Comparison of ENCODE assay signal across 14 cellular contexts in the genomic region with DNA sequence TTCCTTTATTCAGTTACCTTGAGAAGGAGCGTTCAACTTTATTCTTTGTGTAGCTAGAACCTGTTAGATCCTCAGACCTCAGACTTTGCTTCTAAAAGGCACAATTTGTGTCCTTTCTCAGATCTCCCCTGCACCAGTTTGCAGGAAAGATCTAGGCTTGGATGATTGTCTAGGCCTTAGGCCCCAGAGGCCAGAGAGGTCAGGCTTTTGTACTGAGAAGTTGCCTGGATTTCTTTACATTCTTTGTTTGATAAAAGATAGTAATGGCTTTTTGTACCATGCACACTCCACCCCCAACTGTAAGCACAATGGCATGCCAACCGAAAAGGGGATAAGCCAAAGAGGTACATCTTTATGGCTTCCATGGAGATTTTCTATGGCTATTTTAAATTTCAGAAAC.
DNase-seq lines count a peak whose midpoint lies in the region; ATAC-seq and TF ChIP-seq lines count a peak whose summit lies in the region.
"Had no signal": no experiment of that assay in that cellular context is flagged by ENCODE, and none has a peak within 500 bp of the region (broad histone marks: within the 10 kb centered on the region; RNA-seq: fewer than 3 reads in every experiment).

No MANE protein-coding gene starts in this region.

- no peaks in the 10 kb centered on the region for H3K9me3 Mint-ChIP-seq in neural crest cell
- H3K9me3 Mint-ChIP-seq: CD14-positive monocyte; CD8-positive, alpha-beta T cell had no signal

- H3K27ac ChIP-seq in ectodermal cell (ENCODE audit: insufficient read depth, low read depth, low read length, poor library complexity, severe bottlenecking), result peak overlapping the region; percentile 79
- H3K27ac ChIP-seq: A549 had no signal

- no peaks in the 10 kb centered on the region for H3K27me3 Mint-ChIP-seq in neural crest cell (ENCODE audit: low read depth)

- WGBS in ectodermal cell, 2 experiments, result 60 to 84% methylated on average over 1 to 2 of the region's 2 CpGs

- H3K27me3 ChIP-seq in HAP-1 (ENCODE audit: low read depth) (no peaks in the 10 kb centered on the region), ectodermal cell (ENCODE audit: control insufficient read depth, insufficient read depth, low read length, poor library complexity, severe bottlenecking) (no peaks in the 10 kb centered on the region)

- peak overlapping the region; percentile 97 for H3K27ac Mint-ChIP-seq in neural crest cell (ENCODE audit: unreplicated experiment)
- H3K27ac Mint-ChIP-seq: CD14-positive monocyte; CD8-positive, alpha-beta T cell had no signal

- TF ChIP-seq CTCF in neural crest cell (conservative IDR thresholded peaks at IDR 0.05), result no peak

- peak overlapping the region; percentile 80 for H3K4me3 Mint-ChIP-seq in neural crest cell
- H3K4me3 Mint-ChIP-seq: CD14-positive monocyte; CD8-positive, alpha-beta T cell had no signal

- H3K36me3 Mint-ChIP-seq in neural crest cell (ENCODE audit: low read depth), result peaks cover 9% of the 10 kb centered on the region
- H3K36me3 Mint-ChIP-seq: CD14-positive monocyte; CD8-positive, alpha-beta T cell had no signal

- DNase-seq in HAP-1 (ENCODE audit: low spot score in 2 of 2), result peak; percentile 10
- peak; percentile 50 for DNase-seq in neural crest cell (ENCODE audit: low read depth, low spot score)
- no peak for DNase-seq in NCI-H2227 (lab: John Stamatoyannopoulos, UW; ENCODE audit: unreplicated experiment)
- no peak for DNase-seq in SKM-1 treated with dmso at 0.1 percent for 144 hours (lab: John Stamatoyannopoulos, UW; ENCODE audit: unreplicated experiment)
- no peak for DNase-seq in HPDE6-E6E7 (ENCODE audit: extremely low spot score)
- DNase-seq: Caco-2; CD8-positive, alpha-beta T cell; DND-41; GDM1 had no signal

- no peaks in the 10 kb centered on the region for H3K9me3 ChIP-seq in HAP-1
- H3K9me3 ChIP-seq in ectodermal cell (ENCODE audit: control insufficient read depth, low read length), result no peaks in the 10 kb centered on the region
- H3K9me3 ChIP-seq: A549, Caco-2 had no signal

- no peak overlapping the region for H3K4me3 ChIP-seq in HAP-1
- no peak overlapping the region for H3K4me3 ChIP-seq in ectodermal cell (ENCODE audit: insufficient read depth, low read depth, low read length)
- H3K4me3 ChIP-seq: A549, K562 had no signal

- in situ Hi-C loops in HAP-1 (cut with MboI; ENCODE audit: low sequenced_read_pairs), result no loop called here

- no peaks in the 10 kb centered on the region for H3K4me1 ChIP-seq in HAP-1
- H3K4me1 ChIP-seq in ectodermal cell (ENCODE audit: control insufficient read depth, insufficient read depth, low read length), result peaks cover 22% of the 10 kb centered on the region
- H3K4me1 ChIP-seq: A549, Caco-2 had no signal

- H3K36me3 ChIP-seq in HAP-1 (replicated peaks) (no peaks in the 10 kb centered on the region), ectodermal cell (ENCODE audit: control insufficient read depth, insufficient read depth, low read length) (no peaks in the 10 kb centered on the region)

- H3K4me1 Mint-ChIP-seq in neural crest cell, result peaks cover 83% of the 10 kb centered on the region

- no peak for ATAC-seq in HG03095 (IDR thresholded peaks at IDR 0.05; ENCODE audit: unreplicated experiment)
- ATAC-seq: A549; CD8-positive, alpha-beta T cell; K562 had no signal

Comparison
In these comparisons a context has a peak if more than half of its experiments do, and no peak if none do; other contexts are left out.
1. DNase-seq: peak in HAP-1 (2 of 2) and neural crest cell (single experiment); none in NCI-H2227 (single experiment), SKM-1 treated with dmso at 0.1 percent for 144 hours (single experiment) and HPDE6-E6E7 (single experiment).